1 cellular context compared by ENCODE assay signal in the genomic region with DNA sequence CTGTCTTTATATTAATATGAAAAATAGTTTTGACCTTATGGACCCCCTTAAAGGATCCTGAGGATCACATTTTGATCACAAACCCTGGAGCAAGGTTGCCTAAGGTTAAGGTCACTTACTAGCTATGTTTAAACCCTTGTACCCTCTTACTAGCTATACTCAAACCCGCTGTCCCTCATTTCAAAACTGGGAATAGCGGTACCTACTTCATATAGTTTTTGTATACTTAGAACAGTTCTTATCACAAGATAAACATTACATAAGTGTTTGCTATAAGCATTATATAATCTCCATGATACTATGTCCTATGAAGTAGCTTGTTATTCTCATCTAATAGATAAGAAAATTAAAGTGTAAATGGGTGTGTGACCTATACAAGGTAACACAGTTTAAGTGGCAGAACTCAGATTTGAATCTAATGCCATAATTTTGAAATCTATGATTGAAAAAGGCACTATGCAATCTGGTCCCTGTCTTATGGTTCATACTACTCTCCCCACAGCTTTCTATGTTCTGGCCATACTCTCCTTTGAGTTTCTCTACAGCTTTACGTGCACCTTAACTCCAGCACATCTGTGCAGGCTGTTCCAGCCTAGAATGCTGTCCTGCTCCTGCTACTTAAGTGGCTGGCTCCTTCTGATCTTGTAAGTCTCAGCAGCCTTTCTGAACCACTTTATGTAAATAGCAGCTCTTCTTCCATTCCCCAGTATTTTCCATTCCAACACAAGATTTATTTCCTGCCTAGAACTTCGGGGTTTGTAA.
TF ChIP-seq lines count a peak whose summit lies in the region.

No MANE protein-coding gene starts in this region.

TF ChIP-seq in HEK293, 187 proteins besides CTCF, POLR2A, EP300 and RAD21 (continued from another document and continues in another):
- TF ChIP-seq, protein P1, sequence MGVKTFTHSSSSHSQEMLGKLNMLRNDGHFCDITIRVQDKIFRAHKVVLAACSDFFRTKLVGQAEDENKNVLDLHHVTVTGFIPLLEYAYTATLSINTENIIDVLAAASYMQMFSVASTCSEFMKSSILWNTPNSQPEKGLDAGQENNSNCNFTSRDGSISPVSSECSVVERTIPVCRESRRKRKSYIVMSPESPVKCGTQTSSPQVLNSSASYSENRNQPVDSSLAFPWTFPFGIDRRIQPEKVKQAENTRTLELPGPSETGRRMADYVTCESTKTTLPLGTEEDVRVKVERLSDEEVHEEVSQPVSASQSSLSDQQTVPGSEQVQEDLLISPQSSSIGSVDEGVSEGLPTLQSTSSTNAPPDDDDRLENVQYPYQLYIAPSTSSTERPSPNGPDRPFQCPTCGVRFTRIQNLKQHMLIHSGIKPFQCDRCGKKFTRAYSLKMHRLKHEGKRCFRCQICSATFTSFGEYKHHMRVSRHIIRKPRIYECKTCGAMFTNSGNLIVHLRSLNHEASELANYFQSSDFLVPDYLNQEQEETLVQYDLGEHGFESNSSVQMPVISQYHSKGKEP (tag by site-specific recombination; IDR thresholded peaks at IDR 0.05) = no peak
- TF ChIP-seq ZNF140 (tag by site-specific recombination; IDR thresholded peaks at IDR 0.05) = no peak
- TF ChIP-seq SCRT2 (tag by site-specific recombination; IDR thresholded peaks at IDR 0.05) = no peak
- no peak for TF ChIP-seq ZNF19 (tag by site-specific recombination; IDR thresholded peaks at IDR 0.05; ENCODE audit: low read depth)
- TF ChIP-seq YY2 (tag by site-specific recombination; IDR thresholded peaks at IDR 0.05) = no peak
- TF ChIP-seq, protein P2, sequence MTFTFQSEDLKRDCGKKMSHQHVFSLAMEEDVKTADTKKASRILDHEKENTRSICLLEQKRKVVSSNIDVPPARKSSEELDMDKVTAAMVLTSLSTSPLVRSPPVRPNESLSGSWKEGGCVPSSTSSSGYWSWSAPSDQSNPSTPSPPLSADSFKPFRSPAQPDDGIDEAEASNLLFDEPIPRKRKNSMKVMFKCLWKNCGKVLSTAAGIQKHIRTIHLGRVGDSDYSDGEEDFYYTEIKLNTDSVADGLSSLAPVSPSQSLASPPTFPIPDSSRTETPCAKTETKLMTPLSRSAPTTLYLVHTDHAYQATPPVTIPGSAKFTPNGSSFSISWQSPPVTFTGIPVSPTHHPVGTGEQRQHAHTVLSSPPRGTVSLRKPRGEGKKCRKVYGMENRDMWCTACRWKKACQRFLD (tag by site-specific recombination; IDR thresholded peaks at IDR 0.05) = no peak
- TF ChIP-seq ZNF768 (tag by site-specific recombination; IDR thresholded peaks at IDR 0.05) = no peak
- no peak for TF ChIP-seq ZNF548 (tag by site-specific recombination; IDR thresholded peaks at IDR 0.05)
- TF ChIP-seq, protein P3, sequence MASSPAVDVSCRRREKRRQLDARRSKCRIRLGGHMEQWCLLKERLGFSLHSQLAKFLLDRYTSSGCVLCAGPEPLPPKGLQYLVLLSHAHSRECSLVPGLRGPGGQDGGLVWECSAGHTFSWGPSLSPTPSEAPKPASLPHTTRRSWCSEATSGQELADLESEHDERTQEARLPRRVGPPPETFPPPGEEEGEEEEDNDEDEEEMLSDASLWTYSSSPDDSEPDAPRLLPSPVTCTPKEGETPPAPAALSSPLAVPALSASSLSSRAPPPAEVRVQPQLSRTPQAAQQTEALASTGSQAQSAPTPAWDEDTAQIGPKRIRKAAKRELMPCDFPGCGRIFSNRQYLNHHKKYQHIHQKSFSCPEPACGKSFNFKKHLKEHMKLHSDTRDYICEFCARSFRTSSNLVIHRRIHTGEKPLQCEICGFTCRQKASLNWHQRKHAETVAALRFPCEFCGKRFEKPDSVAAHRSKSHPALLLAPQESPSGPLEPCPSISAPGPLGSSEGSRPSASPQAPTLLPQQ (tag by site-specific recombination; IDR thresholded peaks at IDR 0.05) = 0 out of 2 replicates have a peak, but pooled peaks have one; percentile 42
- no peak for TF ChIP-seq KLF10 (tag by site-specific recombination; IDR thresholded peaks at IDR 0.05)
- TF ChIP-seq ZNF600 (tag by site-specific recombination; IDR thresholded peaks at IDR 0.05) = peak; percentile 93
- TF ChIP-seq, protein P4, sequence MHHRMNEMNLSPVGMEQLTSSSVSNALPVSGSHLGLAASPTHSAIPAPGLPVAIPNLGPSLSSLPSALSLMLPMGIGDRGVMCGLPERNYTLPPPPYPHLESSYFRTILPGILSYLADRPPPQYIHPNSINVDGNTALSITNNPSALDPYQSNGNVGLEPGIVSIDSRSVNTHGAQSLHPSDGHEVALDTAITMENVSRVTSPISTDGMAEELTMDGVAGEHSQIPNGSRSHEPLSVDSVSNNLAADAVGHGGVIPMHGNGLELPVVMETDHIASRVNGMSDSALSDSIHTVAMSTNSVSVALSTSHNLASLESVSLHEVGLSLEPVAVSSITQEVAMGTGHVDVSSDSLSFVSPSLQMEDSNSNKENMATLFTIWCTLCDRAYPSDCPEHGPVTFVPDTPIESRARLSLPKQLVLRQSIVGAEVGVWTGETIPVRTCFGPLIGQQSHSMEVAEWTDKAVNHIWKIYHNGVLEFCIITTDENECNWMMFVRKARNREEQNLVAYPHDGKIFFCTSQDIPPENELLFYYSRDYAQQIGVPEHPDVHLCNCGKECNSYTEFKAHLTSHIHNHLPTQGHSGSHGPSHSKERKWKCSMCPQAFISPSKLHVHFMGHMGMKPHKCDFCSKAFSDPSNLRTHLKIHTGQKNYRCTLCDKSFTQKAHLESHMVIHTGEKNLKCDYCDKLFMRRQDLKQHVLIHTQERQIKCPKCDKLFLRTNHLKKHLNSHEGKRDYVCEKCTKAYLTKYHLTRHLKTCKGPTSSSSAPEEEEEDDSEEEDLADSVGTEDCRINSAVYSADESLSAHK (tag by site-specific recombination; IDR thresholded peaks at IDR 0.05) = no peak
- TF ChIP-seq, protein P5, sequence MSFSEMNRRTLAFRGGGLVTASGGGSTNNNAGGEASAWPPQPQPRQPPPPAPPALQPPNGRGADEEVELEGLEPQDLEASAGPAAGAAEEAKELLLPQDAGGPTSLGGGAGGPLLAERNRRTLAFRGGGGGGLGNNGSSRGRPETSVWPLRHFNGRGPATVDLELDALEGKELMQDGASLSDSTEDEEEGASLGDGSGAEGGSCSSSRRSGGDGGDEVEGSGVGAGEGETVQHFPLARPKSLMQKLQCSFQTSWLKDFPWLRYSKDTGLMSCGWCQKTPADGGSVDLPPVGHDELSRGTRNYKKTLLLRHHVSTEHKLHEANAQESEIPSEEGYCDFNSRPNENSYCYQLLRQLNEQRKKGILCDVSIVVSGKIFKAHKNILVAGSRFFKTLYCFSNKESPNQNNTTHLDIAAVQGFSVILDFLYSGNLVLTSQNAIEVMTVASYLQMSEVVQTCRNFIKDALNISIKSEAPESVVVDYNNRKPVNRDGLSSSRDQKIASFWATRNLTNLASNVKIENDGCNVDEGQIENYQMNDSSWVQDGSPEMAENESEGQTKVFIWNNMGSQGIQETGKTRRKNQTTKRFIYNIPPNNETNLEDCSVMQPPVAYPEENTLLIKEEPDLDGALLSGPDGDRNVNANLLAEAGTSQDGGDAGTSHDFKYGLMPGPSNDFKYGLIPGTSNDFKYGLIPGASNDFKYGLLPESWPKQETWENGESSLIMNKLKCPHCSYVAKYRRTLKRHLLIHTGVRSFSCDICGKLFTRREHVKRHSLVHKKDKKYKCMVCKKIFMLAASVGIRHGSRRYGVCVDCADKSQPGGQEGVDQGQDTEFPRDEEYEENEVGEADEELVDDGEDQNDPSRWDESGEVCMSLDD (tag by site-specific recombination; IDR thresholded peaks at IDR 0.05) = no peak
- no peak for TF ChIP-seq ZNF23 (tag by site-specific recombination; IDR thresholded peaks at IDR 0.05; ENCODE audit: borderline replicate concordance)
- TF ChIP-seq, protein P6, sequence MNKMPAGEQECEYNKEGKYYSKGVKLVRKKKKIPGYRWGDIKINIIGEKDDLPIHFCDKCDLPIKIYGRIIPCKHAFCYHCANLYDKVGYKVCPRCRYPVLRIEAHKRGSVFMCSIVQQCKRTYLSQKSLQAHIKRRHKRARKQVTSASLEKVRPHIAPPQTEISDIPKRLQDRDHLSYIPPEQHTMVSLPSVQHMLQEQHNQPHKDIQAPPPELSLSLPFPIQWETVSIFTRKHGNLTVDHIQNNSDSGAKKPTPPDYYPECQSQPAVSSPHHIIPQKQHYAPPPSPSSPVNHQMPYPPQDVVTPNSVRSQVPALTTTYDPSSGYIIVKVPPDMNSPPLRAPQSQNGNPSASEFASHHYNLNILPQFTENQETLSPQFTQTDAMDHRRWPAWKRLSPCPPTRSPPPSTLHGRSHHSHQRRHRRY (tag by site-specific recombination; IDR thresholded peaks at IDR 0.05) = no peak
- TF ChIP-seq ZNF426 (tag by site-specific recombination; IDR thresholded peaks at IDR 0.05) = no peak
- peak; percentile 73 for TF ChIP-seq OSR2 (tag by site-specific recombination; IDR thresholded peaks at IDR 0.05)
- TF ChIP-seq ZNF341 (tag by site-specific recombination; IDR thresholded peaks at IDR 0.05; ENCODE audit: low read depth) = peak; percentile 54
- TF ChIP-seq, protein P7, sequence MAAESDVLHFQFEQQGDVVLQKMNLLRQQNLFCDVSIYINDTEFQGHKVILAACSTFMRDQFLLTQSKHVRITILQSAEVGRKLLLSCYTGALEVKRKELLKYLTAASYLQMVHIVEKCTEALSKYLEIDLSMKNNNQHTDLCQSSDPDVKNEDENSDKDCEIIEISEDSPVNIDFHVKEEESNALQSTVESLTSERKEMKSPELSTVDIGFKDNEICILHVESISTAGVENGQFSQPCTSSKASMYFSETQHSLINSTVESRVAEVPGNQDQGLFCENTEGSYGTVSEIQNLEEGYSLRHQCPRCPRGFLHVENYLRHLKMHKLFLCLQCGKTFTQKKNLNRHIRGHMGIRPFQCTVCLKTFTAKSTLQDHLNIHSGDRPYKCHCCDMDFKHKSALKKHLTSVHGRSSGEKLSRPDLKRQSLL (tag by site-specific recombination; IDR thresholded peaks at IDR 0.05) = no peak
- no peak for TF ChIP-seq ZNF560 (tag by site-specific recombination; IDR thresholded peaks at IDR 0.05; ENCODE audit: borderline replicate concordance)
- no peak for TF ChIP-seq ZNF324 (tag by site-specific recombination; IDR thresholded peaks at IDR 0.05)
- TF ChIP-seq, protein P8, sequence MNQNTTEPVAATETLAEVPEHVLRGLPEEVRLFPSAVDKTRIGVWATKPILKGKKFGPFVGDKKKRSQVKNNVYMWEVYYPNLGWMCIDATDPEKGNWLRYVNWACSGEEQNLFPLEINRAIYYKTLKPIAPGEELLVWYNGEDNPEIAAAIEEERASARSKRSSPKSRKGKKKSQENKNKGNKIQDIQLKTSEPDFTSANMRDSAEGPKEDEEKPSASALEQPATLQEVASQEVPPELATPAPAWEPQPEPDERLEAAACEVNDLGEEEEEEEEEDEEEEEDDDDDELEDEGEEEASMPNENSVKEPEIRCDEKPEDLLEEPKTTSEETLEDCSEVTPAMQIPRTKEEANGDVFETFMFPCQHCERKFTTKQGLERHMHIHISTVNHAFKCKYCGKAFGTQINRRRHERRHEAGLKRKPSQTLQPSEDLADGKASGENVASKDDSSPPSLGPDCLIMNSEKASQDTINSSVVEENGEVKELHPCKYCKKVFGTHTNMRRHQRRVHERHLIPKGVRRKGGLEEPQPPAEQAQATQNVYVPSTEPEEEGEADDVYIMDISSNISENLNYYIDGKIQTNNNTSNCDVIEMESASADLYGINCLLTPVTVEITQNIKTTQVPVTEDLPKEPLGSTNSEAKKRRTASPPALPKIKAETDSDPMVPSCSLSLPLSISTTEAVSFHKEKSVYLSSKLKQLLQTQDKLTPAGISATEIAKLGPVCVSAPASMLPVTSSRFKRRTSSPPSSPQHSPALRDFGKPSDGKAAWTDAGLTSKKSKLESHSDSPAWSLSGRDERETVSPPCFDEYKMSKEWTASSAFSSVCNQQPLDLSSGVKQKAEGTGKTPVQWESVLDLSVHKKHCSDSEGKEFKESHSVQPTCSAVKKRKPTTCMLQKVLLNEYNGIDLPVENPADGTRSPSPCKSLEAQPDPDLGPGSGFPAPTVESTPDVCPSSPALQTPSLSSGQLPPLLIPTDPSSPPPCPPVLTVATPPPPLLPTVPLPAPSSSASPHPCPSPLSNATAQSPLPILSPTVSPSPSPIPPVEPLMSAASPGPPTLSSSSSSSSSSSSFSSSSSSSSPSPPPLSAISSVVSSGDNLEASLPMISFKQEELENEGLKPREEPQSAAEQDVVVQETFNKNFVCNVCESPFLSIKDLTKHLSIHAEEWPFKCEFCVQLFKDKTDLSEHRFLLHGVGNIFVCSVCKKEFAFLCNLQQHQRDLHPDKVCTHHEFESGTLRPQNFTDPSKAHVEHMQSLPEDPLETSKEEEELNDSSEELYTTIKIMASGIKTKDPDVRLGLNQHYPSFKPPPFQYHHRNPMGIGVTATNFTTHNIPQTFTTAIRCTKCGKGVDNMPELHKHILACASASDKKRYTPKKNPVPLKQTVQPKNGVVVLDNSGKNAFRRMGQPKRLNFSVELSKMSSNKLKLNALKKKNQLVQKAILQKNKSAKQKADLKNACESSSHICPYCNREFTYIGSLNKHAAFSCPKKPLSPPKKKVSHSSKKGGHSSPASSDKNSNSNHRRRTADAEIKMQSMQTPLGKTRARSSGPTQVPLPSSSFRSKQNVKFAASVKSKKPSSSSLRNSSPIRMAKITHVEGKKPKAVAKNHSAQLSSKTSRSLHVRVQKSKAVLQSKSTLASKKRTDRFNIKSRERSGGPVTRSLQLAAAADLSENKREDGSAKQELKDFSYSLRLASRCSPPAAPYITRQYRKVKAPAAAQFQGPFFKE (tag by site-specific recombination; IDR thresholded peaks at IDR 0.05; ENCODE audit: borderline replicate concordance) = no peak
- TF ChIP-seq ZNF302 (tag by site-specific recombination; IDR thresholded peaks at IDR 0.05; ENCODE audit: low read depth) = no peak
- TF ChIP-seq EGR2 (tag by site-specific recombination; IDR thresholded peaks at IDR 0.05; ENCODE audit: low read depth) = no peak
- TF ChIP-seq ZNF214 (tag by site-specific recombination; IDR thresholded peaks at IDR 0.05; ENCODE audit: borderline replicate concordance) = no peak
- no peak for TF ChIP-seq ZSCAN23 (tag by site-specific recombination; IDR thresholded peaks at IDR 0.05)
- TF ChIP-seq SP2 (tag by site-specific recombination; IDR thresholded peaks at IDR 0.05) = no peak
- no peak for TF ChIP-seq HOXA7 (CRISPR knock-in tag; IDR thresholded peaks at IDR 0.05; ENCODE audit: borderline replicate concordance)
- 0 out of 2 replicates have a peak, but pooled peaks have one; percentile 27 for TF ChIP-seq ZNF843 (tag by site-specific recombination; IDR thresholded peaks at IDR 0.05)
- TF ChIP-seq ZNF155 (tag by site-specific recombination; IDR thresholded peaks at IDR 0.05) = no peak
- no peak for TF ChIP-seq ZNF114 (tag by site-specific recombination; IDR thresholded peaks at IDR 0.05)
- TF ChIP-seq ZBTB8A (tag by site-specific recombination; IDR thresholded peaks at IDR 0.05) = no peak
- no peak for TF ChIP-seq ZNF654 (tag by site-specific recombination; IDR thresholded peaks at IDR 0.05; ENCODE audit: low read depth)
- no peak for TF ChIP-seq ZNF221 (tag by site-specific recombination; IDR thresholded peaks at IDR 0.05; ENCODE audit: borderline replicate concordance)
- no peak for TF ChIP-seq FEZF1 (tag by site-specific recombination; IDR thresholded peaks at IDR 0.05)
- no peak for TF ChIP-seq SP3 (tag by site-specific recombination; IDR thresholded peaks at IDR 0.05)
- TF ChIP-seq ZNF837 (tag by site-specific recombination; IDR thresholded peaks at IDR 0.05) = no peak
- TF ChIP-seq ZNF184 (tag by site-specific recombination; IDR thresholded peaks at IDR 0.05) = no peak
- 0 out of 2 replicates have a peak, but pooled peaks have one; percentile 23 for TF ChIP-seq ZNF629 (tag by site-specific recombination; IDR thresholded peaks at IDR 0.05)
- no peak for TF ChIP-seq ZNF585B (tag by site-specific recombination; IDR thresholded peaks at IDR 0.05)
- TF ChIP-seq ZNF785 (tag by site-specific recombination; IDR thresholded peaks at IDR 0.05) = no peak
- TF ChIP-seq ZNF677 (tag by site-specific recombination; IDR thresholded peaks at IDR 0.05) = no peak
- no peak for TF ChIP-seq ZNF621 (tag by site-specific recombination; IDR thresholded peaks at IDR 0.05)
- no peak for TF ChIP-seq ZNF169 (tag by site-specific recombination; IDR thresholded peaks at IDR 0.05)
- no peak for TF ChIP-seq HOXD13 (CRISPR knock-in tag; IDR thresholded peaks at IDR 0.05; ENCODE audit: borderline replicate concordance)
